In genomic region chr4:76898949-76899640, GRCh38 we compare ENCODE assay signal across 11 cellular contexts. TPM values are rescaled to one million over a fixed set of nuclear protein-coding genes. Genes with fewer than 3 reads are reported as not detected.
A peak's percentile ranks its signal among the peaks of the same experiment; 100 is the strongest.
DNase-seq lines count a peak whose midpoint lies in the region; ATAC-seq and TF ChIP-seq lines count a peak whose summit lies in the region.
"Had no signal": no experiment of that assay in that cellular context is flagged by ENCODE, and none has a peak within 500 bp of the region (broad histone marks: within the 10 kb centered on the region; RNA-seq: fewer than 3 reads in every experiment).

No MANE protein-coding gene starts in this region.

- POLR2A ChIA-PET in activated CD4-positive, alpha-beta memory T cell treated with anti-CD3 and anti-CD28 coated beads, Interleukin-2, amount 10 ng/mL, durations not matched to agents 7 days and 5 days (lab: Charles Lee), result no interaction called here

- no peaks in the 10 kb centered on the region for H4K20me1 ChIP-seq in GM23338 (replicated peaks; ENCODE audit: insufficient read depth)

- H3K4me3 Mint-ChIP-seq in GM23338, result peak overlapping the region; percentile 75
- peak overlapping the region; percentile 61 for H3K4me3 Mint-ChIP-seq in T-helper 17 cell
- H3K4me3 Mint-ChIP-seq in nephron, result peak overlapping the region; percentile 64 to 65 (median 65)
- H3K4me3 Mint-ChIP-seq in activated CD4-positive, alpha-beta memory T cell treated with anti-CD3 and anti-CD28 coated beads, Interleukin-2, amount 10 ng/mL, durations not matched to agents 7 days and 5 days, result no peak overlapping the region

- peaks cover 63% of the 10 kb centered on the region for H3K27me3 ChIP-seq in GM23338 (ENCODE audit: insufficient read depth)

- peak overlapping the region; percentile 75; the same call in 1 of the 2 replicates for H3K4me2 ChIP-seq in GM23338

- H3K27me3 Mint-ChIP-seq in GM23338 (ENCODE audit: insufficient read depth, low read depth, poor library complexity) (peaks cover 41% of the 10 kb centered on the region), T-helper 17 cell (peaks cover 13% of the 10 kb centered on the region), nephron (ENCODE audit: low read depth) (peaks cover 45% of the 10 kb centered on the region)
- H3K27me3 Mint-ChIP-seq in activated CD4-positive, alpha-beta memory T cell treated with anti-CD3 and anti-CD28 coated beads, Interleukin-2, amount 10 ng/mL, durations not matched to agents 7 days and 5 days, result peaks cover 44% of the 10 kb centered on the region

- ATAC-seq in GM23338 (no peak), T-helper 17 cell (no peak), left cardiac atrium (no peak)

- H3K36me3 Mint-ChIP-seq in GM23338 (ENCODE audit: low read depth) (no peaks in the 10 kb centered on the region; the same call in 2 of the 3 replicates), T-helper 17 cell (ENCODE audit: low read depth) (peaks cover 6% of the 10 kb centered on the region), nephron (ENCODE audit: low read depth) (no peaks in the 10 kb centered on the region)
- no peaks in the 10 kb centered on the region for H3K36me3 Mint-ChIP-seq in activated CD4-positive, alpha-beta memory T cell treated with anti-CD3 and anti-CD28 coated beads, Interleukin-2, amount 10 ng/mL, durations not matched to agents 7 days and 5 days (ENCODE audit: low read depth)

- CTCF ChIA-PET in activated CD4-positive, alpha-beta memory T cell treated with anti-CD3 and anti-CD28 coated beads, Interleukin-2, amount 10 ng/mL, durations not matched to agents 7 days and 5 days (lab: Charles Lee), result no interaction called here

- peaks cover 16% of the 10 kb centered on the region for H3K4me1 ChIP-seq in GM23338 (ENCODE audit: insufficient read depth)

- H3K4me3 ChIP-seq in GM23338, result peak overlapping the region; percentile 64; the same call in 1 of the 2 replicates
- H3K4me3 ChIP-seq in epithelial cell of esophagus (ENCODE audit: low read length), result peak overlapping the region; percentile 63

- H3K27ac ChIP-seq in GM23338 (ENCODE audit: low read depth), result no peak overlapping the region
- H3K27ac ChIP-seq: RWPE1, upper lobe of right lung had no signal

- H3K9me2 ChIP-seq in GM23338 (ENCODE audit: insufficient read depth), result peaks cover 10% of the 10 kb centered on the region; the same call in 1 of the 2 replicates

- no peaks in the 10 kb centered on the region for H3K36me3 ChIP-seq in GM23338 (ENCODE audit: insufficient read depth)
- H3K36me3 ChIP-seq: upper lobe of right lung had no signal

- H2AFZ ChIP-seq in GM23338, result no peak overlapping the region

- H3K79me2 ChIP-seq in GM23338 (replicated peaks; ENCODE audit: insufficient read depth), result no peaks in the 10 kb centered on the region

- intact Hi-C loops in left cardiac atrium (cut with DNase I), result no loop called here

- DNase-seq in GM23338 (ENCODE audit: low spot score), result peak; percentile 17
- DNase-seq in T-helper 17 cell, result no peak
- peak; percentile 59 for DNase-seq in epithelial cell of esophagus (ENCODE audit: low read depth)
- no peak for DNase-seq in left cardiac atrium
- no peak for DNase-seq in activated CD4-positive, alpha-beta memory T cell treated with anti-CD3 and anti-CD28 coated beads, Interleukin-2, amount 10 ng/mL, durations not matched to agents 7 days and 5 days
- no peak for DNase-seq in anterior cingulate cortex (lab: John Stamatoyannopoulos, UW)
- DNase-seq in G401 (ENCODE audit: low spot score), result no peak
- DNase-seq: NCI-H524 treated with DMSO at 0.1 percent for 48 hours, upper lobe of right lung had no signal

- H3F3A ChIP-seq in GM23338 (replicated peaks; ENCODE audit: low read depth), result no peaks in the 10 kb centered on the region

- H3K27ac Mint-ChIP-seq in GM23338, result no peak overlapping the region
- H3K27ac Mint-ChIP-seq in T-helper 17 cell, result peak overlapping the region; percentile 3
- H3K27ac Mint-ChIP-seq in nephron, result peak overlapping the region in 2 of 3 experiments; percentile 10 to 48
- no peak overlapping the region for H3K27ac Mint-ChIP-seq in activated CD4-positive, alpha-beta memory T cell treated with anti-CD3 and anti-CD28 coated beads, Interleukin-2, amount 10 ng/mL, durations not matched to agents 7 days and 5 days

- H3K4me1 Mint-ChIP-seq in GM23338 (peaks cover 11% of the 10 kb centered on the region), T-helper 17 cell (peaks cover 9% of the 10 kb centered on the region), nephron (peaks cover 19% of the 10 kb centered on the region)
- H3K4me1 Mint-ChIP-seq in activated CD4-positive, alpha-beta memory T cell treated with anti-CD3 and anti-CD28 coated beads, Interleukin-2, amount 10 ng/mL, durations not matched to agents 7 days and 5 days, result peaks cover 11% of the 10 kb centered on the region

- no peaks in the 10 kb centered on the region for H3K9me3 ChIP-seq in T-helper 17 cell (ENCODE audit: control insufficient read depth, low read length, poor library complexity, severe bottlenecking)
- H3K9me3 ChIP-seq: upper lobe of right lung had no signal

- in situ Hi-C loops in G401 (cut with HindIII; ENCODE audit: low sequenced_read_pairs), result no loop called here

- TF ChIP-seq CTCF in GM23338 (conservative IDR thresholded peaks at IDR 0.05; ENCODE audit: low read depth in 2 of 2) (no peak), epithelial cell of esophagus (IDR thresholded peaks at IDR 0.05; ENCODE audit: insufficient read depth, low read depth, low read length, missing control alignments) (no peak), nephron (IDR thresholded peaks at IDR 0.05; ENCODE audit: unreplicated experiment in 3 of 3) (no peak)

- H3K9me3 Mint-ChIP-seq in GM23338 (no peaks in the 10 kb centered on the region; the same call in 2 of the 3 replicates), nephron (no peaks in the 10 kb centered on the region)
- no peaks in the 10 kb centered on the region for H3K9me3 Mint-ChIP-seq in activated CD4-positive, alpha-beta memory T cell treated with anti-CD3 and anti-CD28 coated beads, Interleukin-2, amount 10 ng/mL, durations not matched to agents 7 days and 5 days

TF ChIP-seq in GM23338, 12 proteins besides CTCF, POLR2A, EP300 and RAD21:
- no peak for TF ChIP-seq ETS1 (IDR thresholded peaks at IDR 0.05)
TF ChIP-seq in GM23338: peak in this region for 0.

RNA-seq across cellular contexts. Expression of gene SOWAHB, which starts 1.2 kb away (rescaled TPM):
- total RNA-seq in GM23338 (2014; rRNA removed; shearing (Covaris generic)), result 1.1 and 2.8 TPM in 2 replicates
- polyA plus RNA-seq in GM23338 (2016; fragmentation: Nextera tagmentation; extraction: Ambion mirVana), result 0.08 and 0.19 TPM in 2 replicates
- total RNA-seq in T-helper 17 cell, result not detected
- not detected for total RNA-seq in left cardiac atrium
- not detected for total RNA-seq in activated CD4-positive, alpha-beta memory T cell treated with anti-CD3 and anti-CD28 coated beads, Interleukin-2, amount 10 ng/mL, durations not matched to agents 7 days and 5 days
- total RNA-seq in G401 (2014; rRNA removed; shearing (Covaris generic)), result 0.27 and 0.86 TPM in 2 replicates

RNA-seq across cellular contexts. Expression of gene SEPTIN11, which starts 50.5 kb away (rescaled TPM):
- 72.0 and 81.6 TPM in 2 replicates for total RNA-seq in GM23338 (2014; rRNA removed; shearing (Covaris generic))
- polyA plus RNA-seq in GM23338 (2016; fragmentation: Nextera tagmentation; extraction: Ambion mirVana), result 57.3 and 80.0 TPM in 2 replicates
- 10 to 100 TPM; 21.4 to 40.3 TPM for total RNA-seq in T-helper 17 cell
- 10 to 100 TPM; 59.6 to 65.6 TPM for total RNA-seq in left cardiac atrium
- total RNA-seq in activated CD4-positive, alpha-beta memory T cell treated with anti-CD3 and anti-CD28 coated beads, Interleukin-2, amount 10 ng/mL, durations not matched to agents 7 days and 5 days, result 10 to 100 TPM; 21.4 to 23.3 TPM
- 22.8 and 31.7 TPM in 2 replicates for total RNA-seq in G401 (2014; rRNA removed; shearing (Covaris generic))

Comparison
In these comparisons a context has a peak if more than half of its experiments do, and no peak if none do; other contexts are left out.
1. DNase-seq: peak in GM23338 (single experiment) and epithelial cell of esophagus (single experiment); none in T-helper 17 cell (0 of 3), left cardiac atrium (single experiment), activated CD4-positive, alpha-beta memory T cell treated with anti-CD3 and anti-CD28 coated beads, Interleukin-2, amount 10 ng/mL, durations not matched to agents 7 days and 5 days (single experiment), anterior cingulate cortex (0 of 58) and G401 (single experiment).
2. H3K27ac Mint-ChIP-seq: peak in T-helper 17 cell (single experiment) and nephron (2 of 3); none in GM23338 (single experiment) and activated CD4-positive, alpha-beta memory T cell treated with anti-CD3 and anti-CD28 coated beads, Interleukin-2, amount 10 ng/mL, durations not matched to agents 7 days and 5 days (single experiment).